In genomic region chr9:93115486-93115885, GRCh38 we compare ENCODE assay signal across 25 cellular contexts. TPM values are rescaled to one million over a fixed set of nuclear protein-coding genes. Genes with fewer than 3 reads are reported as not detected.
A peak's percentile ranks its signal among the peaks of the same experiment; 100 is the strongest.
DNase-seq lines count a peak whose midpoint lies in the region; ATAC-seq, FAIRE-seq and TF ChIP-seq lines count a peak whose summit lies in the region.
"Had no signal": no experiment of that assay in that cellular context is flagged by ENCODE, and none has a peak within 500 bp of the region (broad histone marks: within the 10 kb centered on the region; RNA-seq: fewer than 3 reads in every experiment).

No MANE protein-coding gene starts in this region.

- H3K9me3 ChIP-seq in right lobe of liver: no peaks in the 10 kb centered on the region
- no peaks in the 10 kb centered on the region for H3K9me3 ChIP-seq in HepG2 (ENCODE audit: low read length)
- H3K9me3 ChIP-seq in T-helper 17 cell (ENCODE audit: control insufficient read depth, low read length, poor library complexity, severe bottlenecking): no peaks in the 10 kb centered on the region
- H3K9me3 ChIP-seq: left lung had no signal

- no peak for FAIRE-seq in HepG2 (lab: Jason Lieb, UNC)
- FAIRE-seq: GM12878, islet of Langerhans had no signal

- TF ChIP-seq CTCF in right lobe of liver (IDR thresholded peaks at IDR 0.05): no peak
- no peak for TF ChIP-seq CTCF in HepG2 (CRISPR knock-in tag; IDR thresholded peaks at IDR 0.05)

- in situ Hi-C loops in HepG2 (cut with HindIII; ENCODE audit: extremely low pct_ligation_motif_present, low pct_unique_long_range_greater_than_20kb): no loop called here

- no peak overlapping the region for H3K4me3 ChIP-seq in right lobe of liver
- H3K4me3 ChIP-seq in HepG2 (replicated peaks in 1 of 3; ENCODE audit: insufficient read depth in 1 of 3, low read depth in 2 of 3, low read length in 3 of 3): no peak overlapping the region
- H3K4me3 ChIP-seq: GM12878, left lung had no signal

- no peak for TF ChIP-seq POLR2A in right lobe of liver (IDR thresholded peaks at IDR 0.05)
- no peak for TF ChIP-seq POLR2A in HepG2 (IDR thresholded peaks at IDR 0.05; ENCODE audit: insufficient read depth in 1 of 2, low read depth in 2 of 2, low read length in 2 of 2)

- H3K36me3 ChIP-seq in right lobe of liver (no peaks in the 10 kb centered on the region), HepG2 (replicated peaks in 1 of 2; ENCODE audit: control insufficient read depth in 1 of 2, insufficient read depth in 2 of 2, low read length in 2 of 2) (peaks cover 0 to 4% of the 10 kb centered on the region in 2 experiments; a peak in 1 of 5 replicates)

- H4K20me1 ChIP-seq in HepG2 (ENCODE audit: insufficient read depth, low read length): no peaks in the 10 kb centered on the region

- no peak overlapping the region for H3K27ac ChIP-seq in right lobe of liver
- no peak overlapping the region for H3K27ac ChIP-seq in HepG2 (ENCODE audit: extremely low read length, insufficient read depth, low read length)
- H3K27ac ChIP-seq: WERI-Rb-1 had no signal

- no peak overlapping the region for H2AFZ ChIP-seq in HepG2 (ENCODE audit: low read length)

- CTCF ChIA-PET in HepG2 (lab: Yijun Ruan, JAX; ENCODE audit: low intra/inter-chr PET ratio, low total read pairs): no interaction called here

- no peak for TF ChIP-seq RAD21 in HepG2 (CRISPR knock-in tag; IDR thresholded peaks at IDR 0.05)

- no peak overlapping the region for H3K9ac ChIP-seq in HepG2 (ENCODE audit: insufficient read depth, low read depth, low read length)

- H3K27me3 Mint-ChIP-seq in T-helper 17 cell: no peaks in the 10 kb centered on the region
- H3K27me3 Mint-ChIP-seq: activated naive CD8-positive, alpha-beta T cell; progenitor cell of endocrine pancreas had no signal

- H3K36me3 Mint-ChIP-seq in T-helper 17 cell (ENCODE audit: low read depth): peaks cover 6% of the 10 kb centered on the region

- no TSS peak for BruUV-seq in HepG2 (replicated peaks; lab: Mats Ljungman, UMichigan)

- H3K4me2 ChIP-seq in HepG2 (ENCODE audit: low read depth, low read length): no peak overlapping the region

- peaks cover 0 to 21% (median 5%) of the 10 kb centered on the region in 4 donors for H3K4me1 ChIP-seq in right lobe of liver
- peaks cover 78% of the 10 kb centered on the region for H3K4me1 ChIP-seq in HepG2 (ENCODE audit: insufficient read depth, low read length)

- POLR2A ChIA-PET in HepG2 (lab: Yijun Ruan, JAX): interaction anchor here (0.7 to 13.7 kb wide), 4 partner anchors 12 to 20 kb away, joined by 3 to 195 read pairs (median 18); partner anchors contain the start of genes CARD19 and NINJ1

- intact Hi-C loops in right lobe of liver (cut with DNase I) (loop anchor here in 1 of 2 donors (10.0 kb wide), 1 partner anchor 189 kb away; no protein-coding TSS in a partner anchor), HepG2 (cut with micrococcal nuclease; ENCODE audit: unreplicated experiment) (no loop called here), sciatic nerve (cut with DNase I) (loop anchor here (10.0 kb wide), 1 partner anchor 189 kb away; no protein-coding TSS in a partner anchor)

- H3K4me1 Mint-ChIP-seq in T-helper 17 cell: peaks cover 31% of the 10 kb centered on the region

- no peaks in the 10 kb centered on the region for H3K27me3 ChIP-seq in right lobe of liver
- no peaks in the 10 kb centered on the region for H3K27me3 ChIP-seq in HepG2 (ENCODE audit: control insufficient read depth in 1 of 2, insufficient read depth in 2 of 2, low read length in 2 of 2)
- H3K27me3 ChIP-seq: left lung had no signal

- H3K27ac Mint-ChIP-seq in T-helper 17 cell: peak overlapping the region; percentile 82
- H3K27ac Mint-ChIP-seq: activated naive CD8-positive, alpha-beta T cell; mesothelial cell of epicardium; progenitor cell of endocrine pancreas had no signal

- peak overlapping the region; percentile 66 for H3K4me3 Mint-ChIP-seq in T-helper 17 cell
- H3K4me3 Mint-ChIP-seq: activated naive CD8-positive, alpha-beta T cell; mesothelial cell of epicardium had no signal

- DNase-seq in right lobe of liver: peak in 2 of 3 donors; percentile 8 to 45
- no peak for DNase-seq in HepG2 (ENCODE audit: low spot score)
- DNase-seq in T-helper 17 cell: no peak
- peak; percentile 26 for DNase-seq in sciatic nerve (ENCODE audit: low spot score)
- no peak for DNase-seq in NCI-H1417 (lab: John Stamatoyannopoulos, UW)
- no peak for DNase-seq in AML-193 (lab: John Stamatoyannopoulos, UW)
- no peak for DNase-seq in NCI-H1105 (lab: John Stamatoyannopoulos, UW)
- DNase-seq: ACHN; activated CD4-positive, alpha-beta T cell treated with anti-CD3 and anti-CD28 coated beads for 48 hours; effector CD4-positive, alpha-beta T cell; NCI-H1092 treated with DMSO at 0.1 percent for 48 hours; NCI-H1930; NCI-H526; NK-92 treated with Interleukin-12 subunit alpha and Interleukin-12 subunit beta, amount 100 ng/mL, for 24 hours; SIG-M5; stimulated activated naive CD4-positive, alpha-beta T cell; T-helper 9 cell; WERI-Rb-1 had no signal

- ATAC-seq in right lobe of liver (no peak), HepG2 (no peak), T-helper 17 cell (no peak), sciatic nerve (no peak)
- ATAC-seq: GM12878 had no signal

- no peaks in the 10 kb centered on the region for H3K79me2 ChIP-seq in HepG2 (ENCODE audit: insufficient read depth, low read length)

- 4% methylated on average over 2 of the region's 2 CpGs for WGBS in right lobe of liver (ENCODE audit: insufficient coverage, low coverage, low lambda C conversion rate, missing lambda C conversion rate)
- WGBS in HepG2 (ENCODE audit: low lambda C conversion rate): 32% methylated on average over 2 of the region's 2 CpGs

- TF ChIP-seq EP300 in HepG2 (IDR thresholded peaks at IDR 0.05; ENCODE audit: low read depth in 2 of 2, low read length in 2 of 2) (no peak), HepG2 (CRISPR knock-in tag; IDR thresholded peaks at IDR 0.05; ENCODE audit: borderline replicate concordance) (no peak)

RNA-seq across cellular contexts. Expression of gene NINJ1, which starts 18.6 kb away (rescaled TPM):
- total RNA-seq in right lobe of liver (100 to 1,000 TPM in 1 of 6 experiments, 10 to 100 TPM in 5; 35.6 to 103 (median 65.1) TPM), HepG2 (2016; rRNA removed; fragmentation: Illumina TruSeq; extraction: Trizol) (77.1 and 92.1 TPM in 2 replicates), T-helper 17 cell (100 to 1,000 TPM; 169 to 219 TPM), sciatic nerve (53.5 TPM)
- total RNA-seq in HepG2 (2016; cell fraction: cytosol; rRNA removed; fragmentation: Illumina TruSeq; extraction: Trizol; ENCODE audit: low read depth): 104 and 127 TPM in 2 replicates
- total RNA-seq in HepG2 (2016; cell fraction: insoluble cytoplasmic fraction; rRNA removed; fragmentation: Illumina TruSeq; extraction: Trizol): 66.8 and 94.8 TPM in 2 replicates
- 149 and 180 TPM in 2 replicates for total RNA-seq in HepG2 (2016; cell fraction: membrane; rRNA removed; fragmentation: Illumina TruSeq; extraction: Trizol)
- 48.9 and 58.7 TPM in 2 replicates for total RNA-seq in HepG2 (2016; cell fraction: nucleus; rRNA removed; fragmentation: Illumina TruSeq; extraction: Trizol)
- polyA plus RNA-seq in HepG2 (2011; rRNA removed): 81.2 and 109 TPM in 2 replicates
- polyA plus RNA-seq in HepG2 (2011; cell fraction: cytosol; rRNA removed): 83.2 and 110 TPM in 2 replicates
- polyA plus RNA-seq in HepG2 (2011; cell fraction: nucleus; rRNA removed): 62.3 and 83.6 TPM in 2 replicates
- 77.3 and 145 TPM in 2 replicates for polyA plus RNA-seq in HepG2 (2012)
- polyA plus RNA-seq in HepG2 (2016; cell fraction: cytosol; fragmentation: Illumina TruSeq; extraction: Trizol; ENCODE audit: low read depth): 196 and 226 TPM in 2 replicates
- 104 and 130 TPM in 2 replicates for polyA plus RNA-seq in HepG2 (2016; cell fraction: insoluble cytoplasmic fraction; fragmentation: Illumina TruSeq; extraction: Trizol; ENCODE audit: low read depth)
- 235 and 242 TPM in 2 replicates for polyA plus RNA-seq in HepG2 (2016; cell fraction: membrane; fragmentation: Illumina TruSeq; extraction: Trizol; ENCODE audit: low read depth)
- polyA plus RNA-seq in HepG2 (2016; cell fraction: nucleus; fragmentation: Illumina TruSeq; extraction: Trizol; ENCODE audit: insufficient read depth, low read depth): 122 and 127 TPM in 2 replicates
- polyA minus RNA-seq in HepG2 (2011; rRNA and poly(A)+ RNA removed; ENCODE audit: low replicate concordance): 22.5 and 101 TPM in 2 replicates
- 26.1 and 26.7 TPM in 2 replicates for polyA minus RNA-seq in HepG2 (2011; cell fraction: cytosol; rRNA and poly(A)+ RNA removed)
- 17.8 and 21.8 TPM in 2 replicates for polyA minus RNA-seq in HepG2 (2011; cell fraction: nucleus; rRNA and poly(A)+ RNA removed)

RNA-seq across cellular contexts. Expression of gene CARD19, which starts 19.5 kb away (rescaled TPM):
- total RNA-seq in right lobe of liver: 10 to 100 TPM in 3 of 6 experiments, 1 to 10 TPM in 3; 6.3 to 31.7 (median 12.1) TPM
- 15.2 and 18.4 TPM in 2 replicates for total RNA-seq in HepG2 (2016; rRNA removed; fragmentation: Illumina TruSeq; extraction: Trizol)
- total RNA-seq in HepG2 (2016; cell fraction: cytosol; rRNA removed; fragmentation: Illumina TruSeq; extraction: Trizol; ENCODE audit: low read depth): 15.8 and 20.2 TPM in 2 replicates
- total RNA-seq in HepG2 (2016; cell fraction: insoluble cytoplasmic fraction; rRNA removed; fragmentation: Illumina TruSeq; extraction: Trizol): 18.6 and 20.5 TPM in 2 replicates
- total RNA-seq in HepG2 (2016; cell fraction: membrane; rRNA removed; fragmentation: Illumina TruSeq; extraction: Trizol): 17.3 and 29.5 TPM in 2 replicates
- 8.3 and 12.2 TPM in 2 replicates for total RNA-seq in HepG2 (2016; cell fraction: nucleus; rRNA removed; fragmentation: Illumina TruSeq; extraction: Trizol)
- polyA plus RNA-seq in HepG2 (2011; rRNA removed): 47.2 and 62.0 TPM in 2 replicates
- polyA plus RNA-seq in HepG2 (2011; cell fraction: cytosol; rRNA removed): 33.8 and 73.1 TPM in 2 replicates
- 101 and 106 TPM in 2 replicates for polyA plus RNA-seq in HepG2 (2011; cell fraction: nucleus; rRNA removed)
- 14.6 TPM in 2 replicates for polyA plus RNA-seq in HepG2 (2012)
- polyA plus RNA-seq in HepG2 (2016; cell fraction: cytosol; fragmentation: Illumina TruSeq; extraction: Trizol; ENCODE audit: low read depth): 16.0 and 27.0 TPM in 2 replicates
- 14.7 and 18.5 TPM in 2 replicates for polyA plus RNA-seq in HepG2 (2016; cell fraction: insoluble cytoplasmic fraction; fragmentation: Illumina TruSeq; extraction: Trizol; ENCODE audit: low read depth)
- 13.4 and 18.5 TPM in 2 replicates for polyA plus RNA-seq in HepG2 (2016; cell fraction: membrane; fragmentation: Illumina TruSeq; extraction: Trizol; ENCODE audit: low read depth)
- polyA plus RNA-seq in HepG2 (2016; cell fraction: nucleus; fragmentation: Illumina TruSeq; extraction: Trizol; ENCODE audit: insufficient read depth, low read depth): 25.1 and 25.9 TPM in 2 replicates
- 11.5 and 28.1 TPM in 2 replicates for polyA minus RNA-seq in HepG2 (2011; rRNA and poly(A)+ RNA removed; ENCODE audit: low replicate concordance)
- polyA minus RNA-seq in HepG2 (2011; cell fraction: cytosol; rRNA and poly(A)+ RNA removed): 14.0 and 17.6 TPM in 2 replicates
- 11.3 and 12.8 TPM in 2 replicates for polyA minus RNA-seq in HepG2 (2011; cell fraction: nucleus; rRNA and poly(A)+ RNA removed)
- 10 to 100 TPM; 45.2 to 54.4 TPM for total RNA-seq in T-helper 17 cell
- total RNA-seq in sciatic nerve: 36.6 TPM

RNA-seq across cellular contexts. Expression of gene SUSD3, which starts 57.0 kb away (rescaled TPM):
- total RNA-seq in right lobe of liver (10 to 100 TPM in 4 of 6 experiments, 1 to 10 TPM in 2; 6.5 to 51.5 (median 31.2) TPM), HepG2 (2016; rRNA removed; fragmentation: Illumina TruSeq; extraction: Trizol) (6.0 and 7.0 TPM in 2 replicates), T-helper 17 cell (10 to 100 TPM; 47.2 to 62.3 TPM), sciatic nerve (6.6 TPM)
- total RNA-seq in HepG2 (2016; cell fraction: cytosol; rRNA removed; fragmentation: Illumina TruSeq; extraction: Trizol; ENCODE audit: low read depth): 10.2 and 12.4 TPM in 2 replicates
- 6.3 and 8.8 TPM in 2 replicates for total RNA-seq in HepG2 (2016; cell fraction: insoluble cytoplasmic fraction; rRNA removed; fragmentation: Illumina TruSeq; extraction: Trizol)
- 10.0 and 14.6 TPM in 2 replicates for total RNA-seq in HepG2 (2016; cell fraction: membrane; rRNA removed; fragmentation: Illumina TruSeq; extraction: Trizol)
- total RNA-seq in HepG2 (2016; cell fraction: nucleus; rRNA removed; fragmentation: Illumina TruSeq; extraction: Trizol): 4.9 and 5.2 TPM in 2 replicates
- 9.1 and 11.7 TPM in 2 replicates for polyA plus RNA-seq in HepG2 (2011; rRNA removed)
- polyA plus RNA-seq in HepG2 (2011; cell fraction: cytosol; rRNA removed): 6.2 and 9.7 TPM in 2 replicates
- 4.6 and 5.9 TPM in 2 replicates for polyA plus RNA-seq in HepG2 (2011; cell fraction: nucleus; rRNA removed)
- polyA plus RNA-seq in HepG2 (2012): 4.2 and 5.4 TPM in 2 replicates
- 12.5 and 16.5 TPM in 2 replicates for polyA plus RNA-seq in HepG2 (2016; cell fraction: cytosol; fragmentation: Illumina TruSeq; extraction: Trizol; ENCODE audit: low read depth)
- polyA plus RNA-seq in HepG2 (2016; cell fraction: insoluble cytoplasmic fraction; fragmentation: Illumina TruSeq; extraction: Trizol; ENCODE audit: low read depth): 5.3 and 7.1 TPM in 2 replicates
- polyA plus RNA-seq in HepG2 (2016; cell fraction: membrane; fragmentation: Illumina TruSeq; extraction: Trizol; ENCODE audit: low read depth): 12.6 and 14.6 TPM in 2 replicates
- polyA plus RNA-seq in HepG2 (2016; cell fraction: nucleus; fragmentation: Illumina TruSeq; extraction: Trizol; ENCODE audit: insufficient read depth, low read depth): 9.7 and 10.7 TPM in 2 replicates
- polyA minus RNA-seq in HepG2 (2011; rRNA and poly(A)+ RNA removed; ENCODE audit: low replicate concordance): 7.9 TPM in 1 of 2 replicates, not detected in the other
- 1.8 and 2.8 TPM in 2 replicates for polyA minus RNA-seq in HepG2 (2011; cell fraction: cytosol; rRNA and poly(A)+ RNA removed)
- 0.90 and 0.99 TPM in 2 replicates for polyA minus RNA-seq in HepG2 (2011; cell fraction: nucleus; rRNA and poly(A)+ RNA removed)
- total RNA-seq: H4 had no signal

Comparison
In these comparisons a context has a peak if more than half of its experiments do, and no peak if none do; other contexts are left out.
1. DNase-seq: peak in right lobe of liver (2 of 3) and sciatic nerve (single experiment); none in HepG2 (single experiment), T-helper 17 cell (0 of 3), NCI-H1417 (0 of 3), AML-193 (0 of 2) and NCI-H1105 (single experiment).